Comparison of ENCODE assay signal across 8 cellular contexts in the genomic region with DNA sequence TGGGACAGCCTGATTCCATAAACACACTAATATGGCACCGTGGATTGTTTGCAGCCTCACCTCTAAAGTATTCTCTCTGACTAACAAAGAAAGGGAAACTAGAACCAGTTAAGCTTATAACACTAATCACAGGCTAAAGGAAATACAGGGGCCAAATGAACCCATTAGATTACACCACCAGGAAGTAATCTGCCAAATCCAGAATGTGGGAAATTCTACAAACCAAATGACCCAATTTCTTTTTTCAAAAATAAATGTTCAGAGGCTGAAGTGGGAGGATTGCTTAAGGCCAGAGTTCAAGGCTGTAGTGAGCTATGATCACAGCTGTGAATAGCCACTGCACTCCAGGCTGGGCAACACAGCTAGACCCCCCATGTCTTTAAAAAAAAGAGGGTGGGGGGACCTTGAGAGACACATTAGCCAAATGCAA. TPM values are rescaled to one million over a fixed set of nuclear protein-coding genes. Genes with fewer than 3 reads are reported as not detected.
DNase-seq lines count a peak whose midpoint lies in the region; ATAC-seq, FAIRE-seq and TF ChIP-seq lines count a peak whose summit lies in the region.

No MANE protein-coding gene starts in this region.

- H2BK15ac ChIP-seq in mesenchymal stem cell (ENCODE audit: low read depth, poor library complexity, severe bottlenecking) = no peak overlapping the region

- peaks cover 4% of the 10 kb centered on the region for H3K36me3 Mint-ChIP-seq in brain

- H3K4me3 ChIP-seq in KMS-11 (IDR thresholded peaks at IDR 0.05; ENCODE audit: insufficient read depth, low read depth, low read length) (no peak overlapping the region), mesenchymal stem cell (ENCODE audit: insufficient read depth in 1 of 2, low read depth in 1 of 2, low read length in 2 of 2) (peak overlapping the region in 1 of 2 experiments; percentile 91), aorta (ENCODE audit: low read length in 2 of 2) (no peak overlapping the region)

- H3K27ac ChIP-seq in KMS-11 = peak overlapping the region; percentile 90; the same call in 1 of the 2 replicates
- H3K27ac ChIP-seq in mesenchymal stem cell (ENCODE audit: low read length, poor library complexity, severe bottlenecking) = no peak overlapping the region
- peak overlapping the region; percentile 62 to 99 for H3K27ac ChIP-seq in aorta (ENCODE audit: low read depth in 1 of 2, low read length in 2 of 2)

- 36% methylated on average over 1 of the region's 1 CpG for WGBS in mesenchymal stem cell
- 22 to 36% methylated on average over 1 of the region's 1 CpG for WGBS in aorta, 2 donors

- H3K36me3 ChIP-seq in KMS-11 (ENCODE audit: insufficient read depth) (no peaks in the 10 kb centered on the region), mesenchymal stem cell (ENCODE audit: control insufficient read depth in 1 of 2, insufficient read depth in 2 of 2, low read depth in 1 of 2, low read length in 2 of 2) (peaks cover 3 to 12% of the 10 kb centered on the region in 2 experiments), aorta (ENCODE audit: control insufficient read depth in 1 of 2, insufficient read depth in 2 of 2, low read length in 1 of 2) (no peaks in the 10 kb centered on the region)

- TF ChIP-seq CTCF in KMS-11 (conservative IDR thresholded peaks at IDR 0.05; ENCODE audit: low read depth, low read length) (no peak), brain (conservative IDR thresholded peaks at IDR 0.05) (no peak)

- H3K79me2 ChIP-seq in KMS-11 (ENCODE audit: insufficient read depth, low read depth) = no peaks in the 10 kb centered on the region

- no peak overlapping the region for H4K8ac ChIP-seq in mesenchymal stem cell (ENCODE audit: low read length)

- peaks cover 3% of the 10 kb centered on the region for H3K27me3 Mint-ChIP-seq in brain

- H2BK12ac ChIP-seq in mesenchymal stem cell (ENCODE audit: low read length in 2 of 2) = no peak overlapping the region

- TF ChIP-seq POLR2A in H54 (IDR thresholded peaks at IDR 0.05; ENCODE audit: low read depth, low read length) = no peak

- no peak overlapping the region for H3K23ac ChIP-seq in mesenchymal stem cell (ENCODE audit: low read length in 2 of 2)

- intact Hi-C loops in aorta (cut with DNase I) = loop anchor here (2.0 to 5.0 kb wide), 2 partner anchors 57 to 59 kb away; a partner anchor contains a TSS

- ATAC-seq in aorta (ENCODE audit: low FRiP score) = no peak

- DNase-seq in DMS53 treated with DMSO at 0.1 percent for 48 hours (lab: John Stamatoyannopoulos, UW; ENCODE audit: unreplicated experiment) (peak; percentile 77), mesenchymal stem cell (peak; percentile 72), aorta (no peak), midbrain (lab: John Stamatoyannopoulos, UW) (no peak), NCI-H69 (lab: John Stamatoyannopoulos, UW) (no peak), H54 (ENCODE audit: insufficient read length, low spot score) (no peak)

- peak overlapping the region; percentile 88 to 92 (median 90) for H3K4me3 Mint-ChIP-seq in brain

- H3K4me2 ChIP-seq in KMS-11 (peak overlapping the region; percentile 63), mesenchymal stem cell (ENCODE audit: low read length, poor library complexity, severe bottlenecking) (no peak overlapping the region)

- peaks cover 22% of the 10 kb centered on the region for H3K4me1 Mint-ChIP-seq in brain

- no peaks in the 10 kb centered on the region for H4K20me1 ChIP-seq in KMS-11 (ENCODE audit: insufficient read depth)

- no peak for FAIRE-seq in H54 (lab: Jason Lieb, UNC)

- H3K9me3 Mint-ChIP-seq in brain = peaks cover 0 to 2% (median 0%) of the 10 kb centered on the region in 5 experiments

- H3K9ac ChIP-seq in KMS-11 (peak overlapping the region; percentile 89; the same call in 1 of the 2 replicates), mesenchymal stem cell (ENCODE audit: low read length) (peak overlapping the region; percentile 94)

- H3K4me1 ChIP-seq in KMS-11 (ENCODE audit: low read depth, poor library complexity, severe bottlenecking) (peaks cover 7% of the 10 kb centered on the region), mesenchymal stem cell (ENCODE audit: control insufficient read depth, insufficient read depth, low read depth, low read length) (peaks cover 14% of the 10 kb centered on the region), aorta (ENCODE audit: control insufficient read depth in 1 of 2, insufficient read depth in 2 of 2, low read length in 2 of 2) (no peaks in the 10 kb centered on the region)

- H3K9me3 ChIP-seq in mesenchymal stem cell (ENCODE audit: control insufficient read depth, low read length) = no peaks in the 10 kb centered on the region
- H3K9me3 ChIP-seq in aorta (ENCODE audit: control insufficient read depth, low read length) = no peaks in the 10 kb centered on the region

- H2BK120ac ChIP-seq in mesenchymal stem cell (ENCODE audit: low read depth, low read length) = no peak overlapping the region

- H4K91ac ChIP-seq in mesenchymal stem cell (ENCODE audit: low read length) = no peak overlapping the region

- H3K14ac ChIP-seq in mesenchymal stem cell (ENCODE audit: low read length in 2 of 2) = no peak overlapping the region

- H2AFZ ChIP-seq in KMS-11 (ENCODE audit: low read depth) = peak overlapping the region; percentile 92
- no peak overlapping the region for H2AFZ ChIP-seq in mesenchymal stem cell (ENCODE audit: low read depth, low read length)

- H3K79me1 ChIP-seq in mesenchymal stem cell (replicated peaks; ENCODE audit: low read length, poor library complexity, severe bottlenecking) = peaks cover 8% of the 10 kb centered on the region

- peak overlapping the region in 4 of 5 experiments; percentile 96 to 98 (median 98) for H3K27ac Mint-ChIP-seq in brain

- H3K4ac ChIP-seq in mesenchymal stem cell (ENCODE audit: low read depth in 1 of 2, low read length in 2 of 2) = no peak overlapping the region

- H2AK5ac ChIP-seq in mesenchymal stem cell (ENCODE audit: low read length, severe bottlenecking) = no peak overlapping the region

- H3K27me3 ChIP-seq in KMS-11 (ENCODE audit: insufficient read depth, low read depth) (no peaks in the 10 kb centered on the region), mesenchymal stem cell (ENCODE audit: control insufficient read depth in 1 of 2, insufficient read depth in 1 of 2, low read length in 2 of 2) (no peaks in the 10 kb centered on the region), aorta (ENCODE audit: control insufficient read depth in 1 of 2, insufficient read depth in 2 of 2, low read length in 1 of 2) (no peaks in the 10 kb centered on the region)

- no peak overlapping the region for H3K18ac ChIP-seq in mesenchymal stem cell (ENCODE audit: low read depth in 1 of 2, low read length in 2 of 2)

- no peak overlapping the region for H2BK5ac ChIP-seq in mesenchymal stem cell (ENCODE audit: low read depth, low read length, poor library complexity, severe bottlenecking)

RNA-seq across cellular contexts. Expression of a gene that starts 1.5 kb away (rescaled TPM):
- polyA plus RNA-seq in brain (ENCODE audit: insufficient read depth, low read depth, low replicate concordance) = 18.3 TPM
- 20.5 TPM for polyA plus RNA-seq in mesenchymal stem cell (2013, experiment 1 of 2)
- polyA plus RNA-seq in mesenchymal stem cell (2013, experiment 2 of 2) = 21.7 TPM
- 10 to 100 TPM; 32.4 to 49.8 TPM for total RNA-seq in aorta
- 10 to 100 TPM; 28.8 to 46.3 TPM for polyA plus RNA-seq in aorta

RNA-seq across cellular contexts. Expression of a gene that starts 58.4 kb away (rescaled TPM):
- polyA plus RNA-seq in brain (ENCODE audit: insufficient read depth, low read depth, low replicate concordance) = 46.9 TPM
- 30.3 TPM for polyA plus RNA-seq in mesenchymal stem cell (2013, experiment 1 of 2)
- polyA plus RNA-seq in mesenchymal stem cell (2013, experiment 2 of 2) = 31.8 TPM
- total RNA-seq in aorta = 10 to 100 TPM; 33.0 to 42.8 TPM
- polyA plus RNA-seq in aorta = 10 to 100 TPM; 34.1 to 38.5 TPM

Comparison
In these comparisons a context has a peak if more than half of its experiments do, and no peak if none do; other contexts are left out.
1. DNase-seq: peak in DMS53 treated with DMSO at 0.1 percent for 48 hours (single experiment) and mesenchymal stem cell (single experiment); none in aorta (0 of 2), midbrain (single experiment), NCI-H69 (single experiment) and H54 (single experiment).